In genomic region chr1:117570988-117571409, GRCh38 we compare ENCODE assay signal across 12 cellular contexts. TPM values are rescaled to one million over a fixed set of nuclear protein-coding genes. Genes with fewer than 3 reads are reported as not detected.
DNase-seq lines count a peak whose midpoint lies in the region; ATAC-seq and TF ChIP-seq lines count a peak whose summit lies in the region.
"Had no signal": no experiment of that assay in that cellular context is flagged by ENCODE, and none has a peak within 500 bp of the region (broad histone marks: within the 10 kb centered on the region; RNA-seq: fewer than 3 reads in every experiment).

No MANE protein-coding gene starts in this region.

- H3K4me3 ChIP-seq in H7 (ENCODE audit: insufficient read depth, low read depth, low read length) (no peak overlapping the region), lower lobe of right lung (no peak overlapping the region)
- H3K4me3 ChIP-seq: BLaER1 had no signal

- peak; percentile 70 for DNase-seq in H7
- peak; percentile 37 for DNase-seq in activated CD8-positive, alpha-beta memory T cell treated with anti-CD3 and anti-CD28 coated beads, Interleukin-2, amount 10 ng/mL, durations not matched to agents 7 days and 5 days
- peak; percentile 70 for DNase-seq in lower lobe of right lung
- no peak for DNase-seq in central memory CD4-positive, alpha-beta T cell
- DNase-seq: left cardiac atrium, T-helper 2 cell had no signal

- no peaks in the 10 kb centered on the region for H3K9me3 ChIP-seq in lower lobe of right lung
- H3K9me3 ChIP-seq: BLaER1 had no signal

- CTCF ChIA-PET in activated CD8-positive, alpha-beta memory T cell treated with anti-CD3 and anti-CD28 coated beads, Interleukin-2, amount 10 ng/mL, durations not matched to agents 7 days and 5 days (lab: Charles Lee): interaction anchor here (0.8 to 2.1 kb wide), 3 partner anchors 14 to 35 kb away, joined by 3 to 5 read pairs (median 5); no protein-coding TSS in a partner anchor

- H3K27ac ChIP-seq in 22Rv1 (peak overlapping the region; percentile 43), lower lobe of right lung (peak overlapping the region; percentile 54)
- H3K27ac ChIP-seq: BLaER1 had no signal

- no peak for ATAC-seq in activated CD8-positive, alpha-beta memory T cell treated with anti-CD3 and anti-CD28 coated beads, Interleukin-2, amount 10 ng/mL, durations not matched to agents 7 days and 5 days
- ATAC-seq in lower lobe of right lung (peak; percentile 94), GM21381 (IDR thresholded peaks at IDR 0.05; ENCODE audit: unreplicated experiment) (no peak), HG03432 (IDR thresholded peaks at IDR 0.05; ENCODE audit: unreplicated experiment) (no peak), GM21526 (IDR thresholded peaks at IDR 0.05; ENCODE audit: low FRiP score, unreplicated experiment) (no peak)
- ATAC-seq: left cardiac atrium had no signal

- no peaks in the 10 kb centered on the region for H3K9me3 Mint-ChIP-seq in activated CD8-positive, alpha-beta memory T cell treated with anti-CD3 and anti-CD28 coated beads, Interleukin-2, amount 10 ng/mL, durations not matched to agents 7 days and 5 days (ENCODE audit: low read depth)
- H3K9me3 Mint-ChIP-seq: dendritic cell treated with granulocyte-macrophage colony-stimulating factor and Interleukin-4, amounts not matched to agents 40 ng/mL and 50 ng/mL, for 4 days had no signal

- TF ChIP-seq CTCF in 22Rv1 (IDR thresholded peaks at IDR 0.05): no peak
- TF ChIP-seq CTCF in lower lobe of right lung (IDR thresholded peaks at IDR 0.05): no peak

- H3K36me3 Mint-ChIP-seq in activated CD8-positive, alpha-beta memory T cell treated with anti-CD3 and anti-CD28 coated beads, Interleukin-2, amount 10 ng/mL, durations not matched to agents 7 days and 5 days: no peaks in the 10 kb centered on the region

- H3K27me3 Mint-ChIP-seq in activated CD8-positive, alpha-beta memory T cell treated with anti-CD3 and anti-CD28 coated beads, Interleukin-2, amount 10 ng/mL, durations not matched to agents 7 days and 5 days: peaks cover 3% of the 10 kb centered on the region
- H3K27me3 Mint-ChIP-seq: dendritic cell treated with granulocyte-macrophage colony-stimulating factor and Interleukin-4, amounts not matched to agents 40 ng/mL and 50 ng/mL, for 4 days had no signal

- H3K4me1 ChIP-seq in lower lobe of right lung: peaks cover 9% of the 10 kb centered on the region
- H3K4me1 ChIP-seq: BLaER1 had no signal

- H3K27me3 ChIP-seq in H7 (ENCODE audit: control insufficient read depth, insufficient read depth, low read length) (no peaks in the 10 kb centered on the region; the same call in 1 of the 2 replicates), lower lobe of right lung (ENCODE audit: low read depth) (no peaks in the 10 kb centered on the region)
- H3K27me3 ChIP-seq: BLaER1 had no signal

- H3K27ac Mint-ChIP-seq in activated CD8-positive, alpha-beta memory T cell treated with anti-CD3 and anti-CD28 coated beads, Interleukin-2, amount 10 ng/mL, durations not matched to agents 7 days and 5 days: no peak overlapping the region
- H3K27ac Mint-ChIP-seq: dendritic cell treated with granulocyte-macrophage colony-stimulating factor and Interleukin-4, amounts not matched to agents 40 ng/mL and 50 ng/mL, for 4 days had no signal

- no peak overlapping the region for H3K4me3 Mint-ChIP-seq in activated CD8-positive, alpha-beta memory T cell treated with anti-CD3 and anti-CD28 coated beads, Interleukin-2, amount 10 ng/mL, durations not matched to agents 7 days and 5 days
- H3K4me3 Mint-ChIP-seq: dendritic cell treated with granulocyte-macrophage colony-stimulating factor and Interleukin-4, amounts not matched to agents 40 ng/mL and 50 ng/mL, for 4 days had no signal

- no peaks in the 10 kb centered on the region for H3K36me3 ChIP-seq in H7 (replicated peaks; ENCODE audit: control insufficient read depth, insufficient read depth, low read length)
- no peaks in the 10 kb centered on the region for H3K36me3 ChIP-seq in lower lobe of right lung
- H3K36me3 ChIP-seq: BLaER1 had no signal

- intact Hi-C loops in lower lobe of right lung (cut with DNase I): no loop called here

- H3K4me1 Mint-ChIP-seq in activated CD8-positive, alpha-beta memory T cell treated with anti-CD3 and anti-CD28 coated beads, Interleukin-2, amount 10 ng/mL, durations not matched to agents 7 days and 5 days: peaks cover 26% of the 10 kb centered on the region

RNA-seq across cellular contexts. Expression of gene TENT5C, which starts 34.8 kb away (rescaled TPM):
- 0.26 and 0.48 TPM in 2 replicates for total RNA-seq in H7 (2014; rRNA removed; shearing (Covaris generic))
- 10 to 100 TPM; 41.6 to 50.3 TPM for total RNA-seq in activated CD8-positive, alpha-beta memory T cell treated with anti-CD3 and anti-CD28 coated beads, Interleukin-2, amount 10 ng/mL, durations not matched to agents 7 days and 5 days
- 23.2 TPM for total RNA-seq in lower lobe of right lung

Comparison
In these comparisons a context has a peak if more than half of its experiments do, and no peak if none do; other contexts are left out.
1. ATAC-seq: peak in lower lobe of right lung (2 of 2); none in activated CD8-positive, alpha-beta memory T cell treated with anti-CD3 and anti-CD28 coated beads, Interleukin-2, amount 10 ng/mL, durations not matched to agents 7 days and 5 days (single experiment), GM21381 (single experiment), HG03432 (single experiment) and GM21526 (single experiment).
2. RNA of gene TENT5C, which starts 34.8 kb away (total RNA-seq): 41.6 to 50.3 TPM in activated CD8-positive, alpha-beta memory T cell treated with anti-CD3 and anti-CD28 coated beads, Interleukin-2, amount 10 ng/mL, durations not matched to agents 7 days and 5 days and 23.2 TPM in lower lobe of right lung (single experiment); 0.26 to 0.48 TPM in H7; every median in the first group is over 10 times any median in the second.